ENCODE assay signal across 10 cellular contexts in genomic region chr19:51712461-51713081, GRCh38. TPM values are rescaled to one million over a fixed set of nuclear protein-coding genes. Genes with fewer than 3 reads are reported as not detected.
DNase-seq lines count a peak whose midpoint lies in the region; TF ChIP-seq lines count a peak whose summit lies in the region.
"Had no signal": no experiment of that assay in that cellular context is flagged by ENCODE, and none has a peak within 500 bp of the region (broad histone marks: within the 10 kb centered on the region; RNA-seq: fewer than 3 reads in every experiment).

No MANE protein-coding gene starts in this region.

- no peaks in the 10 kb centered on the region for H3K9me3 ChIP-seq in stomach

- H3K27me3 Mint-ChIP-seq in immature natural killer cell (ENCODE audit: low read depth in 3 of 3): peaks cover 4 to 11% (median 4%) of the 10 kb centered on the region in 3 donors

- WGBS in stomach, 5 donors: 37 to 44% (median 40%) methylated on average over 9 of the region's 9 CpGs

- DNase-seq in DMS114 treated with DMSO at 0.1 percent for 48 hours (lab: John Stamatoyannopoulos, UW; ENCODE audit: unreplicated experiment): peak; percentile 30
- peak; percentile 43 for DNase-seq in HuH-7.5 (ENCODE audit: low spot score)
- peak; percentile 59 for DNase-seq in UCSD-AML1 (lab: John Stamatoyannopoulos, UW; ENCODE audit: unreplicated experiment)
- DNase-seq in kidney epithelial cell (ENCODE audit: low read depth): no peak
- no peak for DNase-seq in immature natural killer cell
- no peak for DNase-seq in stomach
- DNase-seq in activated CD8-positive, alpha-beta memory T cell treated with anti-CD3 and anti-CD28 coated beads for 24 hours: no peak
- DNase-seq in NCI-H446 treated with DMSO at 0.1 percent for 48 hours (lab: John Stamatoyannopoulos, UW): no peak
- DNase-seq: activated T-cell treated with anti-CD3 and anti-CD28 coated beads, Interleukin-2, amount 50 U/mL, for 72 hours; naive B cell had no signal

- no peak for TF ChIP-seq EP300 in stomach (IDR thresholded peaks at IDR 0.05)

- H3K4me3 Mint-ChIP-seq in immature natural killer cell: no peak overlapping the region
- H3K4me3 Mint-ChIP-seq: activated T-cell treated with anti-CD3 and anti-CD28 coated beads, Interleukin-2, amount 50 U/mL, for 72 hours had no signal

- H3K4me1 ChIP-seq in stomach: no peaks in the 10 kb centered on the region

- H3K27ac Mint-ChIP-seq in immature natural killer cell: no peak overlapping the region
- H3K27ac Mint-ChIP-seq: activated T-cell treated with anti-CD3 and anti-CD28 coated beads, Interleukin-2, amount 50 U/mL, for 72 hours had no signal

- H3K36me3 ChIP-seq in kidney epithelial cell (ENCODE audit: control insufficient read depth, insufficient read depth, low read length): peaks cover 3% of the 10 kb centered on the region
- H3K36me3 ChIP-seq in stomach: peaks cover 0 to 3% (median 0%) of the 10 kb centered on the region in 4 donors

- intact Hi-C loops in stomach (cut with DNase I; ENCODE audit: low total_unique reads): no loop called here

- peaks cover 4% of the 10 kb centered on the region for H3K27me3 ChIP-seq in kidney epithelial cell (ENCODE audit: control insufficient read depth, insufficient read depth, low read length)
- peaks cover 0 to 19% (median 0%) of the 10 kb centered on the region in 3 donors for H3K27me3 ChIP-seq in stomach

- H3K9me3 Mint-ChIP-seq in immature natural killer cell: peaks cover 0 to 2% (median 0%) of the 10 kb centered on the region in 6 donors

- peaks cover 0 to under 1% of the 10 kb centered on the region in 2 donors for H3K4me1 Mint-ChIP-seq in immature natural killer cell

- H3K4me3 ChIP-seq in kidney epithelial cell (ENCODE audit: low read depth, low read length) (no peak overlapping the region), stomach (no peak overlapping the region)

- no peak for TF ChIP-seq POLR2A in stomach (IDR thresholded peaks at IDR 0.05)

- TF ChIP-seq CTCF in kidney epithelial cell (IDR thresholded peaks at IDR 0.05; ENCODE audit: insufficient read depth, low read length, poor library complexity, severe bottlenecking): peak; percentile 67
- TF ChIP-seq CTCF in stomach (IDR thresholded peaks at IDR 0.05): peak in 2 of 7 experiments; percentile 21 to 39

- no peak overlapping the region for H3K27ac ChIP-seq in stomach

- peaks cover 0 to 10% (median 0%) of the 10 kb centered on the region in 3 donors for H3K36me3 Mint-ChIP-seq in immature natural killer cell

RNA-seq across cellular contexts. Expression of gene HAS1, which starts 11.2 kb away (rescaled TPM):
- total RNA-seq in kidney epithelial cell: not detected in 2 replicates
- not detected for polyA plus RNA-seq in immature natural killer cell
- 1 to 10 TPM in 1 of 5 donors, not detected in 4; 7.2 TPM for total RNA-seq in stomach
- under 1 TPM in 2 of 3 donors, not detected in 1; 0.05 to 0.25 TPM for polyA plus RNA-seq in stomach
- total RNA-seq: activated T-cell treated with anti-CD3 and anti-CD28 coated beads, Interleukin-2, amount 50 U/mL, for 72 hours had no signal

RNA-seq across cellular contexts. Expression of gene SPACA6, which starts 19.4 kb away (rescaled TPM):
- total RNA-seq in kidney epithelial cell (7.8 and 12.6 TPM in 2 replicates), stomach (100 to 1,000 TPM in 1 of 5 donors, 1 to 10 TPM in 4; 1.2 to 151 (median 3.9) TPM)
- polyA plus RNA-seq in immature natural killer cell (1 to 10 TPM in 2 of 3 donors, not detected in 1; 2.3 to 2.4 TPM), stomach (10 to 100 TPM; 11.2 to 26.7 (median 19.8) TPM)

RNA-seq across cellular contexts. Expression of gene FPR1, which starts 39.1 kb away (rescaled TPM):
- total RNA-seq in kidney epithelial cell (not detected in 2 replicates), stomach (10 to 100 TPM in 1 of 5 donors, 1 to 10 TPM in 3, not detected in 1; 7.0 to 10.5 (median 8.5) TPM)
- polyA plus RNA-seq in immature natural killer cell (1 to 10 TPM; 1.8 to 6.9 (median 1.8) TPM), stomach (1 to 10 TPM; 1.7 to 7.5 (median 1.8) TPM)
- total RNA-seq: activated T-cell treated with anti-CD3 and anti-CD28 coated beads, Interleukin-2, amount 50 U/mL, for 72 hours had no signal

RNA-seq across cellular contexts. Expression of gene FPR2, which starts 48.4 kb away (rescaled TPM):
- not detected in 2 replicates for total RNA-seq in kidney epithelial cell
- not detected for polyA plus RNA-seq in immature natural killer cell
- 1 to 10 TPM in 2 of 5 donors, under 1 TPM in 1, not detected in 2; 0.58 to 1.7 (median 1.3) TPM for total RNA-seq in stomach
- 1 to 10 TPM in 2 of 3 donors, under 1 TPM in 1; 0.48 to 2.9 (median 1.4) TPM for polyA plus RNA-seq in stomach
- total RNA-seq: activated T-cell treated with anti-CD3 and anti-CD28 coated beads, Interleukin-2, amount 50 U/mL, for 72 hours had no signal

Comparison
In these comparisons a context has a peak if more than half of its experiments do, and no peak if none do; other contexts are left out.
1. DNase-seq: peak in DMS114 treated with DMSO at 0.1 percent for 48 hours (single experiment), HuH-7.5 (single experiment) and UCSD-AML1 (single experiment); none in kidney epithelial cell (single experiment), immature natural killer cell (0 of 3), stomach (single experiment), activated CD8-positive, alpha-beta memory T cell treated with anti-CD3 and anti-CD28 coated beads for 24 hours (single experiment) and NCI-H446 treated with DMSO at 0.1 percent for 48 hours (single experiment).